15 cellular contexts compared by ENCODE assay signal in genomic region chr4:185017964-185018772, GRCh38. TPM values are rescaled to one million over a fixed set of nuclear protein-coding genes. Genes with fewer than 3 reads are reported as not detected.
DNase-seq lines count a peak whose midpoint lies in the region; ATAC-seq, FAIRE-seq and TF ChIP-seq lines count a peak whose summit lies in the region.
"Had no signal": no experiment of that assay in that cellular context is flagged by ENCODE, and none has a peak within 500 bp of the region (broad histone marks: within the 10 kb centered on the region; RNA-seq: fewer than 3 reads in every experiment).

Gene HELT (plus strand): TSS chr4:185018490. CDS start chr4:185018929, 439 bp downstream.

- H3K27ac Mint-ChIP-seq in CD4-positive, alpha-beta T cell = no peak within 1 kb of the TSS
- H3K27ac Mint-ChIP-seq: activated naive CD4-positive, alpha-beta T cell treated with anti-CD3 and anti-CD28 coated beads, Interleukin-2, amount 50 U/mL, for 24 hours had no signal

- CTCF ChIA-PET in endothelial cell of umbilical vein (lab: Charles Lee) = interaction anchor here (1.2 kb wide), 1 partner anchor 116 kb away, joined by 5 read pairs; no protein-coding TSS in a partner anchor
- CTCF ChIA-PET in CD4-positive, alpha-beta T cell (lab: Charles Lee) = no interaction called here

- intact Hi-C loops in endothelial cell of umbilical vein (cut with micrococcal nuclease) (no loop called here), stomach (cut with DNase I; ENCODE audit: low total_unique reads) (no loop called here)
- intact Hi-C loops in CD4-positive, alpha-beta T cell (cut with DNase I, micrococcal nuclease) = no loop called here

- no peaks in the 10 kb centered on the region for H3K4me1 ChIP-seq in endothelial cell of umbilical vein (ENCODE audit: control insufficient read depth, extremely low read depth, insufficient read depth, low read length)
- peaks cover 5 to 61% (median 41%) of the 10 kb centered on the region in 4 donors for H3K4me1 ChIP-seq in stomach
- peaks cover 0 to 65% (median 15%) of the 10 kb centered on the region in 4 donors for H3K4me1 ChIP-seq in tibial nerve

- no peaks in the 10 kb centered on the region for H4K20me1 ChIP-seq in endothelial cell of umbilical vein (replicated peaks; ENCODE audit: control insufficient read depth, extremely low read depth, insufficient read depth, low read length)

- no TSS peak for BruUV-seq in endothelial cell of umbilical vein (replicated peaks; lab: Mats Ljungman, UMichigan)

- H3K9me1 ChIP-seq in endothelial cell of umbilical vein (replicated peaks; ENCODE audit: control insufficient read depth, extremely low read depth, insufficient read depth, low read length) = no peaks in the 10 kb centered on the region

- no peak for FAIRE-seq in endothelial cell of umbilical vein (lab: Jason Lieb, UNC)

- no peak within 1 kb of the TSS for H3K4me3 ChIP-seq in endothelial cell of umbilical vein (replicated peaks in 1 of 3; ENCODE audit: insufficient read depth in 1 of 3, low read depth in 1 of 3, low read length in 3 of 3)
- H3K4me3 ChIP-seq in stomach = peak within 1 kb of the TSS in 3 of 4 donors; percentile 1 to 39 (median 25)
- H3K4me3 ChIP-seq in tibial nerve = no peak within 1 kb of the TSS
- H3K4me3 ChIP-seq: prostate gland, testis had no signal

- H3K27ac ChIP-seq in endothelial cell of umbilical vein (ENCODE audit: insufficient read depth, low read depth, low read length) = no peak within 1 kb of the TSS
- no peak within 1 kb of the TSS for H3K27ac ChIP-seq in stomach
- no peak within 1 kb of the TSS for H3K27ac ChIP-seq in CD4-positive, alpha-beta T cell (ENCODE audit: low read depth, low read length)
- H3K27ac ChIP-seq in tibial nerve = no peak within 1 kb of the TSS
- H3K27ac ChIP-seq: gastrocnemius medialis, prostate gland, testis had no signal

- H3K4me2 ChIP-seq in endothelial cell of umbilical vein (ENCODE audit: insufficient read depth, low read length) = no peak within 1 kb of the TSS

- H3K9me3 ChIP-seq in endothelial cell of umbilical vein (replicated peaks; ENCODE audit: control insufficient read depth, insufficient read depth, low read length) = no peaks in the 10 kb centered on the region
- H3K9me3 ChIP-seq in stomach = no peaks in the 10 kb centered on the region
- no peaks in the 10 kb centered on the region for H3K9me3 ChIP-seq in CD4-positive, alpha-beta T cell (ENCODE audit: control insufficient read depth, low read length)
- H3K9me3 ChIP-seq in tibial nerve = no peaks in the 10 kb centered on the region
- H3K9me3 ChIP-seq: gastrocnemius medialis, prostate gland, testis had no signal

- H3K36me3 Mint-ChIP-seq in CD4-positive, alpha-beta T cell (ENCODE audit: low read depth) = no peaks in the 10 kb centered on the region
- H3K36me3 Mint-ChIP-seq: activated naive CD4-positive, alpha-beta T cell treated with anti-CD3 and anti-CD28 coated beads, Interleukin-2, amount 50 U/mL, for 24 hours had no signal

- H3K4me3 Mint-ChIP-seq in CD4-positive, alpha-beta T cell = no peak within 1 kb of the TSS
- H3K4me3 Mint-ChIP-seq: activated naive CD4-positive, alpha-beta T cell treated with anti-CD3 and anti-CD28 coated beads, Interleukin-2, amount 50 U/mL, for 24 hours had no signal

- DNase-seq in activated CD8-positive, alpha-beta memory T cell treated with anti-CD3 and anti-CD28 coated beads, Interleukin-2, amount 50 U/mL, for 48 hours = peak; percentile 59
- no peak for DNase-seq in activated CD8-positive, alpha-beta memory T cell treated with anti-CD3 and anti-CD28 coated beads, Interleukin-2, amount 50 U/mL, for 4 hours
- DNase-seq in NCI-H82 treated with DMSO at 0.1 percent for 48 hours (lab: John Stamatoyannopoulos, UW; ENCODE audit: unreplicated experiment) = peak; percentile 7
- DNase-seq in endothelial cell of umbilical vein (ENCODE audit: low read depth, low spot score) = no peak
- no peak for DNase-seq in stomach
- DNase-seq in CD4-positive, alpha-beta T cell = no peak
- DNase-seq in DMS153 (lab: John Stamatoyannopoulos, UW) = no peak
- no peak for DNase-seq in tibial nerve (ENCODE audit: low spot score in 2 of 2)
- DNase-seq: AML-193, gastrocnemius medialis, NCI-H446 treated with DMSO at 0.1 percent for 48 hours, testis had no signal

- H2AFZ ChIP-seq in endothelial cell of umbilical vein (ENCODE audit: low read depth, low read length) = no peak within 1 kb of the TSS

- H3K27me3 Mint-ChIP-seq in CD4-positive, alpha-beta T cell = peaks cover 82% of the 10 kb centered on the region

- H3K9me3 Mint-ChIP-seq in CD4-positive, alpha-beta T cell = no peaks in the 10 kb centered on the region
- H3K9me3 Mint-ChIP-seq: activated naive CD4-positive, alpha-beta T cell treated with anti-CD3 and anti-CD28 coated beads, Interleukin-2, amount 50 U/mL, for 24 hours had no signal

- H3K9ac ChIP-seq in endothelial cell of umbilical vein (replicated peaks; ENCODE audit: extremely low read depth, insufficient read depth, low read length) = no peak within 1 kb of the TSS

- H3K4me1 Mint-ChIP-seq in CD4-positive, alpha-beta T cell (ENCODE audit: low read depth) = peaks cover 14% of the 10 kb centered on the region

- peaks cover 85 to 98% of the 10 kb centered on the region in 2 experiments for H3K27me3 ChIP-seq in endothelial cell of umbilical vein (ENCODE audit: control insufficient read depth in 2 of 2, insufficient read depth in 2 of 2, low read length in 2 of 2)
- peaks cover 38 to 100% (median 77%) of the 10 kb centered on the region in 3 donors for H3K27me3 ChIP-seq in stomach
- H3K27me3 ChIP-seq in CD4-positive, alpha-beta T cell (ENCODE audit: control insufficient read depth, insufficient read depth, low read length) = peaks cover 84% of the 10 kb centered on the region
- peaks cover 0 to 97% of the 10 kb centered on the region in 2 donors for H3K27me3 ChIP-seq in tibial nerve
- H3K27me3 ChIP-seq: testis had no signal

- TF ChIP-seq POLR2A in endothelial cell of umbilical vein (IDR thresholded peaks at IDR 0.05; ENCODE audit: low read depth, low read length) = no peak
- TF ChIP-seq POLR2A in stomach (IDR thresholded peaks at IDR 0.05) = no peak
- no peak for TF ChIP-seq POLR2A in tibial nerve (IDR thresholded peaks at IDR 0.05)

- TF ChIP-seq CTCF in endothelial cell of umbilical vein (IDR thresholded peaks at IDR 0.05; ENCODE audit: extremely low read depth in 1 of 2, insufficient read depth in 1 of 2, low read depth in 1 of 2, low read length in 2 of 2) (no peak), stomach (IDR thresholded peaks at IDR 0.05) (no peak), tibial nerve (IDR thresholded peaks at IDR 0.05) (no peak)
- TF ChIP-seq CTCF in CD4-positive, alpha-beta T cell (IDR thresholded peaks at IDR 0.05) = no peak

- H3K79me2 ChIP-seq in endothelial cell of umbilical vein (ENCODE audit: control insufficient read depth, insufficient read depth, low read length) = no peaks in the 10 kb centered on the region

- dilution Hi-C loops in endothelial cell of umbilical vein (cut with MboI; ENCODE audit: extremely low pct_ligation_motif_present, low sequenced_read_pairs) = no loop called here

- TF ChIP-seq EP300 in stomach (IDR thresholded peaks at IDR 0.05) (no peak), tibial nerve (IDR thresholded peaks at IDR 0.05) (no peak)

- WGBS in stomach, 5 donors = 1 to 8% (median 2%) methylated on average over 52 to 58 of the region's 58 CpGs
- WGBS in tibial nerve, 2 donors = 1% methylated on average over 57 to 58 of the region's 58 CpGs

- ATAC-seq in CD4-positive, alpha-beta T cell (ENCODE audit: poor library complexity) = no peak
- ATAC-seq: gastrocnemius medialis had no signal

- H3K36me3 ChIP-seq in endothelial cell of umbilical vein (ENCODE audit: control insufficient read depth in 2 of 2, extremely low read depth in 1 of 2, insufficient read depth in 2 of 2, low read length in 2 of 2) (no peaks in the 10 kb centered on the region), stomach (no peaks in the 10 kb centered on the region), tibial nerve (no peaks in the 10 kb centered on the region)
- H3K36me3 ChIP-seq: gastrocnemius medialis, prostate gland had no signal

- POLR2A ChIA-PET in endothelial cell of umbilical vein (lab: Charles Lee) = no interaction called here
- POLR2A ChIA-PET in CD4-positive, alpha-beta T cell (lab: Charles Lee) = no interaction called here

TF ChIP-seq in endothelial cell of umbilical vein, 7 proteins besides CTCF, POLR2A, EP300 and RAD21:
- peak; percentile 35 for TF ChIP-seq MAX (IDR thresholded peaks at IDR 0.05; ENCODE audit: insufficient read depth, insufficient read length)
- TF ChIP-seq JUN (IDR thresholded peaks at IDR 0.05; ENCODE audit: borderline replicate concordance, insufficient read depth, insufficient read length, low read depth) = no peak

RNA-seq across cellular contexts. Expression of gene HELT, which starts in this region (rescaled TPM):
- total RNA-seq in endothelial cell of umbilical vein = not detected in 2 replicates
- polyA plus RNA-seq in endothelial cell of umbilical vein = not detected in 2 replicates
- polyA plus RNA-seq in endothelial cell of umbilical vein (2011; cell fraction: cytosol; rRNA removed) = not detected in 2 replicates
- not detected in 2 replicates for polyA plus RNA-seq in endothelial cell of umbilical vein (2011; cell fraction: nucleus; rRNA removed)
- polyA plus RNA-seq in endothelial cell of umbilical vein (2012) = not detected in 2 replicates
- polyA minus RNA-seq in endothelial cell of umbilical vein = not detected in 2 replicates
- polyA minus RNA-seq in endothelial cell of umbilical vein (2011; cell fraction: cytosol; rRNA and poly(A)+ RNA removed) = not detected
- polyA minus RNA-seq in endothelial cell of umbilical vein (2011; cell fraction: nucleus; rRNA and poly(A)+ RNA removed) = not detected in 2 replicates
- not detected for total RNA-seq in stomach
- not detected for polyA plus RNA-seq in stomach
- total RNA-seq in CD4-positive, alpha-beta T cell = not detected
- total RNA-seq in tibial nerve = not detected
- total RNA-seq: gastrocnemius medialis, prostate gland, SK-MEL-5, testis had no signal

Comparison
In these comparisons a context has a peak if more than half of its experiments do, and no peak if none do; other contexts are left out.
1. DNase-seq: peak in activated CD8-positive, alpha-beta memory T cell treated with anti-CD3 and anti-CD28 coated beads, Interleukin-2, amount 50 U/mL, for 48 hours (single experiment) and NCI-H82 treated with DMSO at 0.1 percent for 48 hours (single experiment); none in activated CD8-positive, alpha-beta memory T cell treated with anti-CD3 and anti-CD28 coated beads, Interleukin-2, amount 50 U/mL, for 4 hours (single experiment), endothelial cell of umbilical vein (single experiment), stomach (single experiment), CD4-positive, alpha-beta T cell (0 of 10), DMS153 (single experiment) and tibial nerve (0 of 2).
2. H3K4me3 ChIP-seq: peak in stomach (3 of 4); none in endothelial cell of umbilical vein (0 of 3) and tibial nerve (0 of 4).